Comparison of ENCODE assay signal across 8 cellular contexts in genomic region chr6:96836579-96837137, GRCh38. TPM values are rescaled to one million over a fixed set of nuclear protein-coding genes. Genes with fewer than 3 reads are reported as not detected.
DNase-seq lines count a peak whose midpoint lies in the region; ATAC-seq, FAIRE-seq and TF ChIP-seq lines count a peak whose summit lies in the region.

No MANE protein-coding gene starts in this region.

- peaks cover 4% of the 10 kb centered on the region for H3K36me3 Mint-ChIP-seq in activated naive CD4-positive, alpha-beta T cell treated with anti-CD3 and anti-CD28 coated beads, Interleukin-2, amount 10 ng/mL, durations not matched to agents 7 days and 5 days

- H3K9ac ChIP-seq in mammary epithelial cell (ENCODE audit: insufficient read depth, low read length) = peak overlapping the region; percentile 60
- H3K9ac ChIP-seq in HepG2 (ENCODE audit: insufficient read depth, low read depth, low read length) = no peak overlapping the region

- FAIRE-seq in HepG2 (lab: Jason Lieb, UNC) = no peak

- no peak overlapping the region for H3K27ac Mint-ChIP-seq in activated naive CD4-positive, alpha-beta T cell treated with anti-CD3 and anti-CD28 coated beads, Interleukin-2, amount 10 ng/mL, durations not matched to agents 7 days and 5 days

- H3K27me3 Mint-ChIP-seq in activated naive CD4-positive, alpha-beta T cell treated with anti-CD3 and anti-CD28 coated beads, Interleukin-2, amount 10 ng/mL, durations not matched to agents 7 days and 5 days = peaks cover 40% of the 10 kb centered on the region

- TF ChIP-seq CTCF in mammary epithelial cell (conservative IDR thresholded peaks at IDR 0.05 in 1 of 2, IDR thresholded peaks at IDR 0.05 in 1 of 2; ENCODE audit: extremely low read depth in 1 of 2, insufficient read depth in 1 of 2, low read depth in 1 of 2, low read length in 2 of 2) = no peak
- no peak for TF ChIP-seq CTCF in HepG2 (CRISPR knock-in tag; IDR thresholded peaks at IDR 0.05)
- no peak for TF ChIP-seq CTCF in suprapubic skin (IDR thresholded peaks at IDR 0.05)

- H3K27ac ChIP-seq in mammary epithelial cell (ENCODE audit: insufficient read depth, low read depth, low read length) (peak overlapping the region; percentile 37), HepG2 (ENCODE audit: extremely low read length, insufficient read depth, low read length) (no peak overlapping the region), suprapubic skin (no peak overlapping the region)

- BruUV-seq in mammary epithelial cell (replicated peaks; lab: Mats Ljungman, UMichigan) (TSS peak; percentile 31), HepG2 (replicated peaks; lab: Mats Ljungman, UMichigan) (no TSS peak)

- peak overlapping the region; percentile 86 for H3K4me3 Mint-ChIP-seq in activated naive CD4-positive, alpha-beta T cell treated with anti-CD3 and anti-CD28 coated beads, Interleukin-2, amount 10 ng/mL, durations not matched to agents 7 days and 5 days

- peak; percentile 11 for ATAC-seq in HG02623 (IDR thresholded peaks at IDR 0.05; ENCODE audit: unreplicated experiment)
- peak; percentile 67 for ATAC-seq in HepG2

- H3K4me1 Mint-ChIP-seq in activated naive CD4-positive, alpha-beta T cell treated with anti-CD3 and anti-CD28 coated beads, Interleukin-2, amount 10 ng/mL, durations not matched to agents 7 days and 5 days = peaks cover 21% of the 10 kb centered on the region

- DNase-seq in activated naive CD4-positive, alpha-beta T cell treated with anti-CD3 and anti-CD28 coated beads, Interleukin-2, amount 10 ng/mL, durations not matched to agents 7 days and 5 days = peak; percentile 27
- DNase-seq in activated naive CD4-positive, alpha-beta T cell (lab: John Stamatoyannopoulos, UW) = no peak
- DNase-seq in NCI-H2171 treated with DMSO at 0.1 percent for 48 hours (lab: John Stamatoyannopoulos, UW) (peak; percentile 72), mammary epithelial cell (peak; percentile 24), HepG2 (ENCODE audit: low spot score) (no peak), suprapubic skin (ENCODE audit: low spot score in 2 of 2) (no peak), cortex of kidney (lab: John Stamatoyannopoulos, UW) (no peak)

- no peak for TF ChIP-seq RAD21 in HepG2 (CRISPR knock-in tag; IDR thresholded peaks at IDR 0.05)

- H2AFZ ChIP-seq in mammary epithelial cell (ENCODE audit: low read depth, low read length) (peak overlapping the region; percentile 87), HepG2 (ENCODE audit: low read length) (peak overlapping the region; percentile 82)

- H3K4me1 ChIP-seq in mammary epithelial cell (ENCODE audit: insufficient read depth, low read length) (no peaks in the 10 kb centered on the region), HepG2 (ENCODE audit: insufficient read depth, low read length) (no peaks in the 10 kb centered on the region; the same call in 1 of the 2 replicates), suprapubic skin (peaks cover 17% of the 10 kb centered on the region)

- no peaks in the 10 kb centered on the region for H3K9me3 Mint-ChIP-seq in activated naive CD4-positive, alpha-beta T cell treated with anti-CD3 and anti-CD28 coated beads, Interleukin-2, amount 10 ng/mL, durations not matched to agents 7 days and 5 days

- 5% methylated on average over 11 of the region's 30 CpGs for WGBS in mammary epithelial cell (ENCODE audit: low coverage, missing lambda C conversion rate)
- WGBS in HepG2 (ENCODE audit: low lambda C conversion rate) = 11% methylated on average over 10 of the region's 30 CpGs
- 1% methylated on average over 28 of the region's 30 CpGs for WGBS in suprapubic skin

- TF ChIP-seq POLR2A in HepG2 (IDR thresholded peaks at IDR 0.05; ENCODE audit: insufficient read depth in 1 of 2, low read depth in 2 of 2, low read length in 2 of 2) (no peak), suprapubic skin (IDR thresholded peaks at IDR 0.05) (no peak)

- in situ Hi-C loops in mammary epithelial cell (cut with MboI; ENCODE audit: low sequenced_read_pairs in 2 of 2) (no loop called here), HepG2 (cut with HindIII; ENCODE audit: extremely low pct_ligation_motif_present, low pct_unique_long_range_greater_than_20kb) (no loop called here)

- H3K4me2 ChIP-seq in mammary epithelial cell (ENCODE audit: insufficient read depth, low read depth, low read length) = peak overlapping the region; percentile 92
- peak overlapping the region; percentile 82 for H3K4me2 ChIP-seq in HepG2 (ENCODE audit: low read depth, low read length)

- H3K27me3 ChIP-seq in mammary epithelial cell (ENCODE audit: insufficient read depth, low read length) = no peaks in the 10 kb centered on the region
- peaks cover 4 to 29% of the 10 kb centered on the region in 2 experiments; a peak in 4 of 5 replicates for H3K27me3 ChIP-seq in HepG2 (ENCODE audit: control insufficient read depth in 1 of 2, insufficient read depth in 2 of 2, low read length in 2 of 2)
- H3K27me3 ChIP-seq in suprapubic skin = peaks cover 4% of the 10 kb centered on the region

- peak overlapping the region; percentile 62 to 89 (median 78) for H3K4me3 ChIP-seq in mammary epithelial cell (replicated peaks in 1 of 3; ENCODE audit: insufficient read depth in 1 of 3, low read depth in 2 of 3, low read length in 3 of 3)
- H3K4me3 ChIP-seq in HepG2 (replicated peaks in 1 of 3; ENCODE audit: insufficient read depth in 1 of 3, low read depth in 2 of 3, low read length in 3 of 3) = peak overlapping the region; percentile 42 to 75 (median 64); a peak in 5 of 6 replicates
- peak overlapping the region; percentile 78 for H3K4me3 ChIP-seq in suprapubic skin

- CTCF ChIA-PET in activated naive CD4-positive, alpha-beta T cell treated with anti-CD3 and anti-CD28 coated beads, Interleukin-2, amount 10 ng/mL, durations not matched to agents 7 days and 5 days (lab: Charles Lee) = interaction anchor here (0.5 to 1.6 kb wide), 3 partner anchors 25 to 231 kb away, joined by 3 to 5 read pairs (median 4); no protein-coding TSS in a partner anchor
- CTCF ChIA-PET in mammary epithelial cell (lab: Charles Lee; ENCODE audit: low non-redundant PET) (no interaction called here), HepG2 (lab: Yijun Ruan, JAX; ENCODE audit: low intra/inter-chr PET ratio, low total read pairs) (no interaction called here)

- no peaks in the 10 kb centered on the region for H3K36me3 ChIP-seq in mammary epithelial cell (ENCODE audit: insufficient read depth, low read length)
- H3K36me3 ChIP-seq in HepG2 (replicated peaks in 1 of 2; ENCODE audit: control insufficient read depth in 1 of 2, insufficient read depth in 2 of 2, low read length in 2 of 2) = no peaks in the 10 kb centered on the region
- no peaks in the 10 kb centered on the region for H3K36me3 ChIP-seq in suprapubic skin

- H3K9me3 ChIP-seq in mammary epithelial cell (replicated peaks; ENCODE audit: insufficient read depth, low read length) = no peaks in the 10 kb centered on the region
- no peaks in the 10 kb centered on the region for H3K9me3 ChIP-seq in HepG2 (ENCODE audit: low read length)
- H3K9me3 ChIP-seq in suprapubic skin = no peaks in the 10 kb centered on the region

- intact Hi-C loops in mammary epithelial cell (cut with micrococcal nuclease) = loop anchor here (1.0 to 5.0 kb wide), 2 partner anchors 61 to 216 kb away; partner anchors contain the start of gene NDUFAF4
- intact Hi-C loops in HepG2 (cut with micrococcal nuclease; ENCODE audit: unreplicated experiment) = no loop called here

- H4K20me1 ChIP-seq in mammary epithelial cell (ENCODE audit: insufficient read depth, low read length) (no peaks in the 10 kb centered on the region), HepG2 (ENCODE audit: insufficient read depth, low read length) (no peaks in the 10 kb centered on the region)

- POLR2A ChIA-PET in HepG2 (lab: Yijun Ruan, JAX) = no interaction called here

- dilution Hi-C loops in mammary epithelial cell (cut with HindIII; ENCODE audit: low sequenced_read_pairs) = no loop called here

- TF ChIP-seq EP300 in HepG2 (IDR thresholded peaks at IDR 0.05; ENCODE audit: low read depth in 2 of 2, low read length in 2 of 2) (no peak), HepG2 (CRISPR knock-in tag; IDR thresholded peaks at IDR 0.05; ENCODE audit: borderline replicate concordance) (no peak), suprapubic skin (IDR thresholded peaks at IDR 0.05) (no peak)

- H3K79me2 ChIP-seq in mammary epithelial cell (ENCODE audit: insufficient read depth, low read length) = peaks cover 7% of the 10 kb centered on the region
- H3K79me2 ChIP-seq in HepG2 (ENCODE audit: insufficient read depth, low read length) = no peaks in the 10 kb centered on the region

TF ChIP-seq in HepG2, 621 proteins besides CTCF, POLR2A, EP300 and RAD21:
- TF ChIP-seq SMARCC2 (IDR thresholded peaks at IDR 0.05) (no peak), ZNF136 (CRISPR knock-in tag; IDR thresholded peaks at IDR 0.05; ENCODE audit: low read depth) (no peak), KLF6 (CRISPR knock-in tag; IDR thresholded peaks at IDR 0.05) (no peak), ZZZ3 (CRISPR knock-in tag; IDR thresholded peaks at IDR 0.05; ENCODE audit: borderline replicate concordance) (no peak), ONECUT2 (CRISPR knock-in tag; IDR thresholded peaks at IDR 0.05) (no peak)

RNA-seq across cellular contexts. Expression of gene GPR63, which starts 0.6 kb away (rescaled TPM):
- total RNA-seq in mammary epithelial cell (1 to 10 TPM; 1.2 to 2.7 TPM), HepG2 (2016; rRNA removed; fragmentation: Illumina TruSeq; extraction: Trizol) (0.02 and 0.03 TPM in 2 replicates), suprapubic skin (under 1 TPM; 0.23 to 0.89 (median 0.67) TPM)
- polyA plus RNA-seq in mammary epithelial cell (1.3 TPM), HepG2 (2011; rRNA removed) (0.01 TPM in 2 replicates)
- 1.0 TPM for polyA minus RNA-seq in mammary epithelial cell
- not detected in 2 replicates for total RNA-seq in HepG2 (2016; cell fraction: cytosol; rRNA removed; fragmentation: Illumina TruSeq; extraction: Trizol; ENCODE audit: low read depth)
- 0.02 and 0.03 TPM in 2 replicates for total RNA-seq in HepG2 (2016; cell fraction: insoluble cytoplasmic fraction; rRNA removed; fragmentation: Illumina TruSeq; extraction: Trizol)
- total RNA-seq in HepG2 (2016; cell fraction: membrane; rRNA removed; fragmentation: Illumina TruSeq; extraction: Trizol) = 0.03 TPM in 1 of 2 replicates, not detected in the other
- total RNA-seq in HepG2 (2016; cell fraction: nucleus; rRNA removed; fragmentation: Illumina TruSeq; extraction: Trizol) = 0.06 TPM in 1 of 2 replicates, not detected in the other
- polyA plus RNA-seq in HepG2 (2011; cell fraction: cytosol; rRNA removed) = not detected in 2 replicates
- polyA plus RNA-seq in HepG2 (2011; cell fraction: nucleus; rRNA removed) = not detected in 2 replicates
- polyA plus RNA-seq in HepG2 (2012) = not detected in 2 replicates
- polyA plus RNA-seq in HepG2 (2016; cell fraction: cytosol; fragmentation: Illumina TruSeq; extraction: Trizol; ENCODE audit: low read depth) = not detected in 2 replicates
- polyA plus RNA-seq in HepG2 (2016; cell fraction: insoluble cytoplasmic fraction; fragmentation: Illumina TruSeq; extraction: Trizol; ENCODE audit: low read depth) = not detected in 2 replicates
- polyA plus RNA-seq in HepG2 (2016; cell fraction: membrane; fragmentation: Illumina TruSeq; extraction: Trizol; ENCODE audit: low read depth) = 0.02 and 0.03 TPM in 2 replicates
- polyA plus RNA-seq in HepG2 (2016; cell fraction: nucleus; fragmentation: Illumina TruSeq; extraction: Trizol; ENCODE audit: insufficient read depth, low read depth) = not detected in 2 replicates
- 0.33 TPM in 1 of 2 replicates, not detected in the other for polyA minus RNA-seq in HepG2 (2011; rRNA and poly(A)+ RNA removed; ENCODE audit: low replicate concordance)
- polyA minus RNA-seq in HepG2 (2011; cell fraction: cytosol; rRNA and poly(A)+ RNA removed) = not detected in 2 replicates
- polyA minus RNA-seq in HepG2 (2011; cell fraction: nucleus; rRNA and poly(A)+ RNA removed) = not detected in 2 replicates

Comparison
In these comparisons a context has a peak if more than half of its experiments do, and no peak if none do; other contexts are left out.
1. DNase-seq: peak in activated naive CD4-positive, alpha-beta T cell treated with anti-CD3 and anti-CD28 coated beads, Interleukin-2, amount 10 ng/mL, durations not matched to agents 7 days and 5 days (single experiment), NCI-H2171 treated with DMSO at 0.1 percent for 48 hours (single experiment) and mammary epithelial cell (single experiment); none in activated naive CD4-positive, alpha-beta T cell (0 of 4), HepG2 (single experiment), suprapubic skin (0 of 2) and cortex of kidney (single experiment).
2. Peak in every context shown above with its lines, with median percentiles within 50 percentile points of each other: H3K4me3 ChIP-seq.